ENCODE assay signal across 22 cellular contexts in the genomic region with DNA sequence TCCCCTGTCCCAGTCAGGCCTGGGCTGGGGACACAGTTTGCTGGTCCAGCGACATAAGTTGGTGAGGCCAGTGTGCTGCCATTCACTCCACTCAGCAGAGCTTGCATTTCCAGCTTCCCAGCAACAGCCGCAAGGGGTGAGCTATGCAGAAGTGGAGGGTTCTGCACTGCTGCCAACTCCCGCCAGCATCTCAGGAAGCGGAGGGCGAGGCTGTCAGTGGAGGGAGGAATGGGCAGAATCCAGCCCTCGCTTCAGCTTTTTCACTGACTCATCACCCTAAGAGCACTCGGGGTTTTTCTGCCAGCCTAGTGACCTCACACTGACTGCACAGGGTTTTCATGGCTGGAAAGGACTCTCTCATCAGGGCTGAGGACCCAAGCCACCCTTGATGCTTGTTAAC.
DNase-seq lines count a peak whose midpoint lies in the region; ATAC-seq and TF ChIP-seq lines count a peak whose summit lies in the region.
"Had no signal": no experiment of that assay in that cellular context is flagged by ENCODE, and none has a peak within 500 bp of the region (broad histone marks: within the 10 kb centered on the region; RNA-seq: fewer than 3 reads in every experiment).

No MANE protein-coding gene starts in this region.

- TF ChIP-seq EP300 in gastroesophageal sphincter (IDR thresholded peaks at IDR 0.05), result no peak

- H3K36me3 ChIP-seq in gastroesophageal sphincter (no peaks in the 10 kb centered on the region), upper lobe of right lung (no peaks in the 10 kb centered on the region)
- H3K36me3 ChIP-seq: BE2C, tibial nerve had no signal

- H3K4me1 ChIP-seq in gastroesophageal sphincter (no peaks in the 10 kb centered on the region), upper lobe of right lung (no peaks in the 10 kb centered on the region)
- H3K4me1 ChIP-seq: BE2C, Caco-2, tibial nerve had no signal

- ATAC-seq in gastroesophageal sphincter (peak; percentile 46), upper lobe of right lung (peak; percentile 83), HG02840 (IDR thresholded peaks at IDR 0.05; ENCODE audit: low FRiP score, unreplicated experiment) (no peak)
- ATAC-seq: T-helper 17 cell had no signal

- H3K9me3 ChIP-seq in gastroesophageal sphincter (peaks cover 0 to 11% (median 0%) of the 10 kb centered on the region in 3 donors), upper lobe of right lung (no peaks in the 10 kb centered on the region)
- H3K9me3 ChIP-seq: BE2C, Caco-2 had no signal

- H3K27me3 ChIP-seq in gastroesophageal sphincter (peaks cover 9% of the 10 kb centered on the region), upper lobe of right lung (no peaks in the 10 kb centered on the region)
- H3K27me3 ChIP-seq: BE2C, tibial nerve had no signal

- 72% methylated on average over 2 of the region's 7 CpGs; no CpG with 5 or more reads in 1 of the 2 donors for WGBS in gastroesophageal sphincter (ENCODE audit: low coverage in 1 of 2), 2 donors

- H3K27ac ChIP-seq in gastroesophageal sphincter, result no peak overlapping the region
- no peak overlapping the region for H3K27ac ChIP-seq in upper lobe of right lung
- H3K27ac ChIP-seq: 22Rv1, dorsolateral prefrontal cortex, epithelial cell of prostate, tibial nerve had no signal

- TF ChIP-seq POLR2A in gastroesophageal sphincter (IDR thresholded peaks at IDR 0.05), result no peak

- intact Hi-C loops in upper lobe of right lung (cut with DNase I), result no loop called here

- DNase-seq in DMS153 (lab: John Stamatoyannopoulos, UW), result peak; percentile 64
- DNase-seq in DMS153 treated with DMSO at 0.1 percent for 48 hours (lab: John Stamatoyannopoulos, UW; ENCODE audit: unreplicated experiment), result no peak
- peak; percentile 63 for DNase-seq in RPMI7951 (ENCODE audit: low read depth)
- DNase-seq in upper lobe of right lung, result no peak
- DNase-seq in activated CD8-positive, alpha-beta memory T cell treated with anti-CD3 and anti-CD28 coated beads, Interleukin-2, amount 50 U/mL, for 48 hours, result no peak
- no peak for DNase-seq in HuH-7 (ENCODE audit: low spot score)
- DNase-seq: activated naive CD4-positive, alpha-beta T cell; BE2C; Caco-2; dorsolateral prefrontal cortex; foreskin melanocyte; NCI-H1417 treated with DMSO at 0.1 percent for 48 hours; NCI-H2171 treated with DMSO at 0.1 percent for 48 hours; NCI-H774; OCI-M1; stimulated activated CD4-positive, alpha-beta T cell treated with anti-CD3 and anti-CD28 coated beads, Interleukin-2, amount 100 ng/mL, for 48 hours; T-helper 17 cell had no signal

- no peak for TF ChIP-seq CTCF in gastroesophageal sphincter (IDR thresholded peaks at IDR 0.05)
- TF ChIP-seq CTCF in upper lobe of right lung (IDR thresholded peaks at IDR 0.05), result no peak

- H3K4me3 ChIP-seq in gastroesophageal sphincter (no peak overlapping the region), upper lobe of right lung (no peak overlapping the region)
- H3K4me3 ChIP-seq: dorsolateral prefrontal cortex, tibial nerve had no signal

Comparison
In these comparisons a context has a peak if more than half of its experiments do, and no peak if none do; other contexts are left out.
1. DNase-seq: peak in DMS153 (single experiment) and RPMI7951 (single experiment); none in DMS153 treated with DMSO at 0.1 percent for 48 hours (single experiment), upper lobe of right lung (single experiment), activated CD8-positive, alpha-beta memory T cell treated with anti-CD3 and anti-CD28 coated beads, Interleukin-2, amount 50 U/mL, for 48 hours (single experiment) and HuH-7 (single experiment).